1 cellular context compared by ENCODE assay signal in the genomic region with DNA sequence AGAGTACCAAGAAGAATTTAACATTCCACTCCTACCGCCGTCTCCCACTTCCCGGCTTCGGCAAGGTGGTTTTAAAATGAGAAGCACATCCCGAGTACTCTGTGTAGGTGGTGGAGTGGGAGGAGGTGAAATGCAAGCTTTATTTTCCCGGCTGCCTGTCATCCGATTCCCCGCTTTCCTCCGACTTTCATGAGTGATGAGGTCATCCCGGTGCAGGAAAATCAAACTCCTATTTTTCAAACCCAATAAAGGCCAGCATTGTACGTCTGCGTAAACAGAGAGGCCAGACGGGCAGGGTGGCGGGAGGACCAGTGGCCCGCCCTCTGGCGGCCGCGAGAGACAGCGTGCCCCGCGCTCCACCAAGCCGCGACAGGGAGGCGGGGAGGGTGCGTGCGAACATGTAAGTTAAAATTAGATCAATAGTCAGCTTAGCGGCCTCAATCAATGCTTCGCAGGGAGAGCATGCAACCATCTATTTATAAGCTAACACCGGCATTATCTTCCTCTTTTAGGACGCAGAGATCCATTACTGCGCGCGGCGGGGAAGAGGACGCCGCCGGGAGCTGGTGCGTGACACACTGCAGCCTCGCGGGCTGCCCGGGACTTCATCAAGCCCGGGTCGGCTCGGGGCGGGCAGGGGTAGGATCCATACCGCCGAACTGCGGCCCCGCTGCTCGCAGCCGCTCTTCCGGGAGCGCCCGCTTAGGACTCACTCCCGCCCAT.
TF ChIP-seq lines count a peak whose summit lies in the region.

No MANE protein-coding gene starts in this region.

TF ChIP-seq in HepG2, 621 proteins besides CTCF, POLR2A, EP300 and RAD21 (continued from another document and continues in another):
- TF ChIP-seq, protein P1, sequence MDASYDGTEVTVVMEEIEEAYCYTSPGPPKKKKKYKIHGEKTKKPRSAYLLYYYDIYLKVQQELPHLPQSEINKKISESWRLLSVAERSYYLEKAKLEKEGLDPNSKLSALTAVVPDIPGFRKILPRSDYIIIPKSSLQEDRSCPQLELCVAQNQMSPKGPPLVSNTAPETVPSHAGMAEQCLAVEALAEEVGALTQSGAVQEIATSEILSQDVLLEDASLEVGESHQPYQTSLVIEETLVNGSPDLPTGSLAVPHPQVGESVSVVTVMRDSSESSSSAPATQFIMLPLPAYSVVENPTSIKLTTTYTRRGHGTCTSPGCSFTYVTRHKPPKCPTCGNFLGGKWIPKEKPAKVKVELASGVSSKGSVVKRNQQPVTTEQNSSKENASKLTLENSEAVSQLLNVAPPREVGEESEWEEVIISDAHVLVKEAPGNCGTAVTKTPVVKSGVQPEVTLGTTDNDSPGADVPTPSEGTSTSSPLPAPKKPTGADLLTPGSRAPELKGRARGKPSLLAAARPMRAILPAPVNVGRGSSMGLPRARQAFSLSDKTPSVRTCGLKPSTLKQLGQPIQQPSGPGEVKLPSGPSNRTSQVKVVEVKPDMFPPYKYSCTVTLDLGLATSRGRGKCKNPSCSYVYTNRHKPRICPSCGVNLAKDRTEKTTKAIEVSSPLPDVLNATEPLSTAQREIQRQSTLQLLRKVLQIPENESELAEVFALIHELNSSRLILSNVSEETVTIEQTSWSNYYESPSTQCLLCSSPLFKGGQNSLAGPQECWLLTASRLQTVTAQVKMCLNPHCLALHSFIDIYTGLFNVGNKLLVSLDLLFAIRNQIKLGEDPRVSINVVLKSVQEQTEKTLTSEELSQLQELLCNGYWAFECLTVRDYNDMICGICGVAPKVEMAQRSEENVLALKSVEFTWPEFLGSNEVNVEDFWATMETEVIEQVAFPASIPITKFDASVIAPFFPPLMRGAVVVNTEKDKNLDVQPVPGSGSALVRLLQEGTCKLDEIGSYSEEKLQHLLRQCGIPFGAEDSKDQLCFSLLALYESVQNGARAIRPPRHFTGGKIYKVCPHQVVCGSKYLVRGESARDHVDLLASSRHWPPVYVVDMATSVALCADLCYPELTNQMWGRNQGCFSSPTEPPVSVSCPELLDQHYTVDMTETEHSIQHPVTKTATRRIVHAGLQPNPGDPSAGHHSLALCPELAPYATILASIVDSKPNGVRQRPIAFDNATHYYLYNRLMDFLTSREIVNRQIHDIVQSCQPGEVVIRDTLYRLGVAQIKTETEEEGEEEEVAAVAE (CRISPR knock-in tag; IDR thresholded peaks at IDR 0.05; ENCODE audit: borderline replicate concordance) = no peak
- TF ChIP-seq ZNF83 (CRISPR knock-in tag; IDR thresholded peaks at IDR 0.05; ENCODE audit: borderline replicate concordance) = no peak
- no peak for TF ChIP-seq NR2F1 (CRISPR knock-in tag; IDR thresholded peaks at IDR 0.05)
- 0 out of 2 replicates have a peak, but pooled peaks have one; percentile 34 for TF ChIP-seq ATF7-NPFF (CRISPR knock-in tag; IDR thresholded peaks at IDR 0.05; ENCODE audit: low read depth)
- TF ChIP-seq, protein P2, sequence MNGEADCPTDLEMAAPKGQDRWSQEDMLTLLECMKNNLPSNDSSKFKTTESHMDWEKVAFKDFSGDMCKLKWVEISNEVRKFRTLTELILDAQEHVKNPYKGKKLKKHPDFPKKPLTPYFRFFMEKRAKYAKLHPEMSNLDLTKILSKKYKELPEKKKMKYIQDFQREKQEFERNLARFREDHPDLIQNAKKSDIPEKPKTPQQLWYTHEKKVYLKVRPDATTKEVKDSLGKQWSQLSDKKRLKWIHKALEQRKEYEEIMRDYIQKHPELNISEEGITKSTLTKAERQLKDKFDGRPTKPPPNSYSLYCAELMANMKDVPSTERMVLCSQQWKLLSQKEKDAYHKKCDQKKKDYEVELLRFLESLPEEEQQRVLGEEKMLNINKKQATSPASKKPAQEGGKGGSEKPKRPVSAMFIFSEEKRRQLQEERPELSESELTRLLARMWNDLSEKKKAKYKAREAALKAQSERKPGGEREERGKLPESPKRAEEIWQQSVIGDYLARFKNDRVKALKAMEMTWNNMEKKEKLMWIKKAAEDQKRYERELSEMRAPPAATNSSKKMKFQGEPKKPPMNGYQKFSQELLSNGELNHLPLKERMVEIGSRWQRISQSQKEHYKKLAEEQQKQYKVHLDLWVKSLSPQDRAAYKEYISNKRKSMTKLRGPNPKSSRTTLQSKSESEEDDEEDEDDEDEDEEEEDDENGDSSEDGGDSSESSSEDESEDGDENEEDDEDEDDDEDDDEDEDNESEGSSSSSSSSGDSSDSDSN (CRISPR knock-in tag; IDR thresholded peaks at IDR 0.05) = peak; percentile 28; the same call in 1 of the 2 replicates
- no peak for TF ChIP-seq NFKB2 (CRISPR knock-in tag; IDR thresholded peaks at IDR 0.05; ENCODE audit: borderline replicate concordance)
- TF ChIP-seq FOXO1 (CRISPR knock-in tag; IDR thresholded peaks at IDR 0.05) = peak; percentile 61; the same call in 1 of the 2 replicates
- no peak for TF ChIP-seq ZNF782 (CRISPR knock-in tag; IDR thresholded peaks at IDR 0.05; ENCODE audit: borderline replicate concordance)
- TF ChIP-seq ZMYM2 (CRISPR knock-in tag; IDR thresholded peaks at IDR 0.05) = no peak
- no peak for TF ChIP-seq ZNF282 (IDR thresholded peaks at IDR 0.05; ENCODE audit: partially characterized antibody)
- TF ChIP-seq ZSCAN22 (CRISPR knock-in tag; IDR thresholded peaks at IDR 0.05) = no peak
- TF ChIP-seq, protein P3, sequence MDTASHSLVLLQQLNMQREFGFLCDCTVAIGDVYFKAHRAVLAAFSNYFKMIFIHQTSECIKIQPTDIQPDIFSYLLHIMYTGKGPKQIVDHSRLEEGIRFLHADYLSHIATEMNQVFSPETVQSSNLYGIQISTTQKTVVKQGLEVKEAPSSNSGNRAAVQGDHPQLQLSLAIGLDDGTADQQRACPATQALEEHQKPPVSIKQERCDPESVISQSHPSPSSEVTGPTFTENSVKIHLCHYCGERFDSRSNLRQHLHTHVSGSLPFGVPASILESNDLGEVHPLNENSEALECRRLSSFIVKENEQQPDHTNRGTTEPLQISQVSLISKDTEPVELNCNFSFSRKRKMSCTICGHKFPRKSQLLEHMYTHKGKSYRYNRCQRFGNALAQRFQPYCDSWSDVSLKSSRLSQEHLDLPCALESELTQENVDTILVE (CRISPR knock-in tag; IDR thresholded peaks at IDR 0.05) = 0 out of 2 replicates have a peak, but pooled peaks have one; percentile 61
- no peak for TF ChIP-seq PHB2 (IDR thresholded peaks at IDR 0.05; ENCODE audit: partially characterized antibody)
- no peak for TF ChIP-seq PAWR (CRISPR knock-in tag; IDR thresholded peaks at IDR 0.05; ENCODE audit: borderline replicate concordance)
- no peak for TF ChIP-seq CBX2 (IDR thresholded peaks at IDR 0.05; ENCODE audit: low read depth, low read length)
- TF ChIP-seq CBX2 (CRISPR knock-in tag; IDR thresholded peaks at IDR 0.05; ENCODE audit: low read depth) = 0 out of 2 replicates have a peak, but pooled peaks have one; percentile 38
- TF ChIP-seq, protein P4, sequence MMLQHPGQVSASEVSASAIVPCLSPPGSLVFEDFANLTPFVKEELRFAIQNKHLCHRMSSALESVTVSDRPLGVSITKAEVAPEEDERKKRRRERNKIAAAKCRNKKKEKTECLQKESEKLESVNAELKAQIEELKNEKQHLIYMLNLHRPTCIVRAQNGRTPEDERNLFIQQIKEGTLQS (CRISPR knock-in tag; IDR thresholded peaks at IDR 0.05) = peak; percentile 54; the same call in 1 of the 2 replicates
- TF ChIP-seq RXRA (CRISPR knock-in tag; IDR thresholded peaks at IDR 0.05) = peak; percentile 25; the same call in 1 of the 2 replicates
- peak; percentile 73 for TF ChIP-seq GABPB1 (CRISPR knock-in tag; IDR thresholded peaks at IDR 0.05)
- TF ChIP-seq, protein P5, sequence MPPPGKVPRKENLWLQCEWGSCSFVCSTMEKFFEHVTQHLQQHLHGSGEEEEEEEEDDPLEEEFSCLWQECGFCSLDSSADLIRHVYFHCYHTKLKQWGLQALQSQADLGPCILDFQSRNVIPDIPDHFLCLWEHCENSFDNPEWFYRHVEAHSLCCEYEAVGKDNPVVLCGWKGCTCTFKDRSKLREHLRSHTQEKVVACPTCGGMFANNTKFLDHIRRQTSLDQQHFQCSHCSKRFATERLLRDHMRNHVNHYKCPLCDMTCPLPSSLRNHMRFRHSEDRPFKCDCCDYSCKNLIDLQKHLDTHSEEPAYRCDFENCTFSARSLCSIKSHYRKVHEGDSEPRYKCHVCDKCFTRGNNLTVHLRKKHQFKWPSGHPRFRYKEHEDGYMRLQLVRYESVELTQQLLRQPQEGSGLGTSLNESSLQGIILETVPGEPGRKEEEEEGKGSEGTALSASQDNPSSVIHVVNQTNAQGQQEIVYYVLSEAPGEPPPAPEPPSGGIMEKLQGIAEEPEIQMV (CRISPR knock-in tag; IDR thresholded peaks at IDR 0.05; ENCODE audit: low read depth) = no peak
- TF ChIP-seq, protein P6, sequence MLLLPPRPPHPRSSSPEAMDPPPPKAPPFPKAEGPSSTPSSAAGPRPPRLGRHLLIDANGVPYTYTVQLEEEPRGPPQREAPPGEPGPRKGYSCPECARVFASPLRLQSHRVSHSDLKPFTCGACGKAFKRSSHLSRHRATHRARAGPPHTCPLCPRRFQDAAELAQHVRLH (CRISPR knock-in tag; IDR thresholded peaks at IDR 0.05; ENCODE audit: borderline replicate concordance, low read depth) = no peak
- TF ChIP-seq ZNF644 (CRISPR knock-in tag; IDR thresholded peaks at IDR 0.05; ENCODE audit: low read depth) = no peak
- TF ChIP-seq, protein P7, sequence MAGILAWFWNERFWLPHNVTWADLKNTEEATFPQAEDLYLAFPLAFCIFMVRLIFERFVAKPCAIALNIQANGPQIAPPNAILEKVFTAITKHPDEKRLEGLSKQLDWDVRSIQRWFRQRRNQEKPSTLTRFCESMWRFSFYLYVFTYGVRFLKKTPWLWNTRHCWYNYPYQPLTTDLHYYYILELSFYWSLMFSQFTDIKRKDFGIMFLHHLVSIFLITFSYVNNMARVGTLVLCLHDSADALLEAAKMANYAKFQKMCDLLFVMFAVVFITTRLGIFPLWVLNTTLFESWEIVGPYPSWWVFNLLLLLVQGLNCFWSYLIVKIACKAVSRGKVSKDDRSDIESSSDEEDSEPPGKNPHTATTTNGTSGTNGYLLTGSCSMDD (CRISPR knock-in tag; IDR thresholded peaks at IDR 0.05) = no peak
- no peak for TF ChIP-seq ERF (CRISPR knock-in tag; IDR thresholded peaks at IDR 0.05)
- no peak for TF ChIP-seq KDM1A (CRISPR knock-in tag; IDR thresholded peaks at IDR 0.05)
- no peak for TF ChIP-seq CBX1 (IDR thresholded peaks at IDR 0.05; ENCODE audit: low read depth)
- TF ChIP-seq, protein P8, sequence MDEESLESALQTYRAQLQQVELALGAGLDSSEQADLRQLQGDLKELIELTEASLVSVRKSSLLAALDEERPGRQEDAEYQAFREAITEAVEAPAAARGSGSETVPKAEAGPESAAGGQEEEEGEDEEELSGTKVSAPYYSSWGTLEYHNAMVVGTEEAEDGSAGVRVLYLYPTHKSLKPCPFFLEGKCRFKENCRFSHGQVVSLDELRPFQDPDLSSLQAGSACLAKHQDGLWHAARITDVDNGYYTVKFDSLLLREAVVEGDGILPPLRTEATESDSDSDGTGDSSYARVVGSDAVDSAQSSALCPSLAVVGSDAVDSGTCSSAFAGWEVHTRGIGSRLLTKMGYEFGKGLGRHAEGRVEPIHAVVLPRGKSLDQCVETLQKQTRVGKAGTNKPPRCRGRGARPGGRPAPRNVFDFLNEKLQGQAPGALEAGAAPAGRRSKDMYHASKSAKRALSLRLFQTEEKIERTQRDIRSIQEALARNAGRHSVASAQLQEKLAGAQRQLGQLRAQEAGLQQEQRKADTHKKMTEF (CRISPR knock-in tag; IDR thresholded peaks at IDR 0.05) = peak; percentile 76; the same call in 1 of the 2 replicates
- TF ChIP-seq NFE2L1 (CRISPR knock-in tag; IDR thresholded peaks at IDR 0.05; ENCODE audit: borderline replicate concordance) = no peak
- TF ChIP-seq KLF16 (CRISPR knock-in tag; IDR thresholded peaks at IDR 0.05) = 0 out of 4 replicates have a peak, but pooled peaks of 1 of the 2 experiments have one; percentile 43
- peak; percentile 53 for TF ChIP-seq ZNF781 (CRISPR knock-in tag; IDR thresholded peaks at IDR 0.05; ENCODE audit: borderline replicate concordance, not compliant biosample characterization)
- 0 out of 2 replicates have a peak, but pooled peaks have one; percentile 34 for TF ChIP-seq ZNF747 (CRISPR knock-in tag; IDR thresholded peaks at IDR 0.05; ENCODE audit: borderline replicate concordance)
- TF ChIP-seq PITX1 (CRISPR knock-in tag; IDR thresholded peaks at IDR 0.05) = no peak
- TF ChIP-seq ZNF329 (CRISPR knock-in tag; IDR thresholded peaks at IDR 0.05; ENCODE audit: low read depth) = no peak
- TF ChIP-seq TARDBP (CRISPR knock-in tag; IDR thresholded peaks at IDR 0.05) = 0 out of 2 replicates have a peak, but pooled peaks have one; percentile 11
- no peak for TF ChIP-seq ZFP41 (CRISPR knock-in tag; IDR thresholded peaks at IDR 0.05; ENCODE audit: borderline replicate concordance)
- no peak for TF ChIP-seq ETV6 (CRISPR knock-in tag; conservative IDR thresholded peaks at IDR 0.05)
- TF ChIP-seq, protein P9, sequence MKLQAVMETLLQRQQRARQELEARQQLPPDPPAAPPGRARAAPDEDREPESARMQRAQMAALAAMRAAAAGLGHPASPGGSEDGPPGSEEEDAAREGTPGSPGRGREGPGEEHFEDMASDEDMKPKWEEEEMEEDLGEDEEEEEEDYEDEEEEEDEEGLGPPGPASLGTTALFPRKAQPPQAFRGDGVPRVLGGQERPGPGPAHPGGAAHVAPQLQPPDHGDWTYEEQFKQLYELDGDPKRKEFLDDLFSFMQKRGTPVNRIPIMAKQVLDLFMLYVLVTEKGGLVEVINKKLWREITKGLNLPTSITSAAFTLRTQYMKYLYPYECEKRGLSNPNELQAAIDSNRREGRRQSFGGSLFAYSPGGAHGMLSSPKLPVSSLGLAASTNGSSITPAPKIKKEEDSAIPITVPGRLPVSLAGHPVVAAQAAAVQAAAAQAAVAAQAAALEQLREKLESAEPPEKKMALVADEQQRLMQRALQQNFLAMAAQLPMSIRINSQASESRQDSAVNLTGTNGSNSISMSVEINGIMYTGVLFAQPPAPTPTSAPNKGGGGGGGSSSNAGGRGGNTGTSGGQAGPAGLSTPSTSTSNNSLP (IDR thresholded peaks at IDR 0.05; ENCODE audit: low read depth, low read length) = peak; percentile 40; the same call in 1 of the 2 replicates
